In genomic region chr11:14112721-14113120, GRCh38 we compare ENCODE assay signal across 13 cellular contexts.
DNase-seq lines count a peak whose midpoint lies in the region; TF ChIP-seq lines count a peak whose summit lies in the region.
"Had no signal": no experiment of that assay in that cellular context is flagged by ENCODE, and none has a peak within 500 bp of the region (broad histone marks: within the 10 kb centered on the region; RNA-seq: fewer than 3 reads in every experiment).

No MANE protein-coding gene starts in this region.

- no peaks in the 10 kb centered on the region for H3K27me3 ChIP-seq in smooth muscle cell (ENCODE audit: low read depth)
- H3K27me3 ChIP-seq: BLaER1 treated with 17β-estradiol and CSF1 and Interleukin-3, amounts not matched to agents 10 nM and 100 nM had no signal

- H3K27ac ChIP-seq in smooth muscle cell (ENCODE audit: low read depth): peak overlapping the region; percentile 15
- H3K27ac ChIP-seq: BLaER1 treated with 17β-estradiol and CSF1 and Interleukin-3, amounts not matched to agents 10 nM and 100 nM; HL-60 had no signal

- H3K9ac ChIP-seq in smooth muscle cell (ENCODE audit: low read depth): no peak overlapping the region
- H3K9ac ChIP-seq: BLaER1 treated with 17β-estradiol and CSF1 and Interleukin-3, amounts not matched to agents 10 nM and 100 nM had no signal

- no peaks in the 10 kb centered on the region for H3K9me3 Mint-ChIP-seq in activated CD4-positive, alpha-beta T cell treated with anti-CD3 and anti-CD28 coated beads, Interleukin-2, amount 10 ng/mL, durations not matched to agents 24 days and 14 days
- H3K9me3 Mint-ChIP-seq: CD4-positive, CD25-positive, alpha-beta regulatory T cell had no signal

- no peaks in the 10 kb centered on the region for H3K79me2 ChIP-seq in smooth muscle cell (ENCODE audit: low read depth)

- peaks cover 5% of the 10 kb centered on the region for H3K27me3 Mint-ChIP-seq in activated CD4-positive, alpha-beta T cell treated with anti-CD3 and anti-CD28 coated beads, Interleukin-2, amount 10 ng/mL, durations not matched to agents 24 days and 14 days

- DNase-seq in G401 (ENCODE audit: low spot score) (peak; percentile 89), NCI-H82 treated with DMSO at 0.1 percent for 48 hours (lab: John Stamatoyannopoulos, UW; ENCODE audit: unreplicated experiment) (peak; percentile 90), cerebellum (ENCODE audit: low spot score) (peak; percentile 67), smooth muscle cell (lab: John Stamatoyannopoulos, UW; ENCODE audit: unreplicated experiment) (no peak), NCI-H146 (lab: John Stamatoyannopoulos, UW) (no peak), DMS 273 treated with DMSO at 0.1 percent for 48 hours (lab: John Stamatoyannopoulos, UW) (no peak)
- no peak for DNase-seq in activated CD4-positive, alpha-beta T cell treated with anti-CD3 and anti-CD28 coated beads, Interleukin-2, amount 10 ng/mL, durations not matched to agents 24 days and 14 days
- DNase-seq: ACHN; CD4-positive, CD25-positive, alpha-beta regulatory T cell; DMS153 had no signal

- H3K9me3 ChIP-seq in smooth muscle cell (replicated peaks; ENCODE audit: low read depth): no peaks in the 10 kb centered on the region
- H3K9me3 ChIP-seq: BLaER1 treated with 17β-estradiol and CSF1 and Interleukin-3, amounts not matched to agents 10 nM and 100 nM had no signal

- no peak overlapping the region for H3K27ac Mint-ChIP-seq in activated CD4-positive, alpha-beta T cell treated with anti-CD3 and anti-CD28 coated beads, Interleukin-2, amount 10 ng/mL, durations not matched to agents 24 days and 14 days
- H3K27ac Mint-ChIP-seq: CD4-positive, CD25-positive, alpha-beta regulatory T cell had no signal

- no peaks in the 10 kb centered on the region for H3K4me1 Mint-ChIP-seq in activated CD4-positive, alpha-beta T cell treated with anti-CD3 and anti-CD28 coated beads, Interleukin-2, amount 10 ng/mL, durations not matched to agents 24 days and 14 days

- in situ Hi-C loops in G401 (cut with HindIII; ENCODE audit: low sequenced_read_pairs): no loop called here

- H3K4me2 ChIP-seq in smooth muscle cell: peak overlapping the region; percentile 34
- H3K4me2 ChIP-seq: BLaER1 treated with 17β-estradiol and CSF1 and Interleukin-3, amounts not matched to agents 10 nM and 100 nM had no signal

- H2AFZ ChIP-seq in smooth muscle cell (ENCODE audit: low read depth): no peak overlapping the region

- H4K20me1 ChIP-seq in smooth muscle cell (ENCODE audit: low read depth): no peaks in the 10 kb centered on the region
- H4K20me1 ChIP-seq: BLaER1 treated with 17β-estradiol and CSF1 and Interleukin-3, amounts not matched to agents 10 nM and 100 nM had no signal

- intact Hi-C loops in activated CD4-positive, alpha-beta T cell treated with anti-CD3 and anti-CD28 coated beads, Interleukin-2, amount 10 ng/mL, durations not matched to agents 24 days and 14 days (cut with micrococcal nuclease): no loop called here

- WGBS in smooth muscle cell (ENCODE audit: low lambda C conversion rate): 17% methylated on average over 2 of the region's 2 CpGs

- H3F3A ChIP-seq in smooth muscle cell (ENCODE audit: low read depth): peaks cover 6% of the 10 kb centered on the region

- H3K36me3 Mint-ChIP-seq in activated CD4-positive, alpha-beta T cell treated with anti-CD3 and anti-CD28 coated beads, Interleukin-2, amount 10 ng/mL, durations not matched to agents 24 days and 14 days (ENCODE audit: low read depth): no peaks in the 10 kb centered on the region

- no peak overlapping the region for H3K4me3 ChIP-seq in smooth muscle cell
- H3K4me3 ChIP-seq: BLaER1 treated with 17β-estradiol and CSF1 and Interleukin-3, amounts not matched to agents 10 nM and 100 nM; K562 had no signal

- TF ChIP-seq CTCF in smooth muscle cell (IDR thresholded peaks at IDR 0.05; ENCODE audit: borderline replicate concordance, insufficient read depth, poor library complexity, severe bottlenecking): no peak

- no peak overlapping the region for H3K4me3 Mint-ChIP-seq in activated CD4-positive, alpha-beta T cell treated with anti-CD3 and anti-CD28 coated beads, Interleukin-2, amount 10 ng/mL, durations not matched to agents 24 days and 14 days
- H3K4me3 Mint-ChIP-seq: CD4-positive, CD25-positive, alpha-beta regulatory T cell had no signal

- no peaks in the 10 kb centered on the region for H3K36me3 ChIP-seq in smooth muscle cell (ENCODE audit: low read depth)
- H3K36me3 ChIP-seq: BLaER1 treated with 17β-estradiol and CSF1 and Interleukin-3, amounts not matched to agents 10 nM and 100 nM had no signal

- H3K4me1 ChIP-seq in smooth muscle cell (ENCODE audit: low read depth): peaks cover 6% of the 10 kb centered on the region
- H3K4me1 ChIP-seq: BLaER1 treated with 17β-estradiol and CSF1 and Interleukin-3, amounts not matched to agents 10 nM and 100 nM had no signal

Comparison
In these comparisons a context has a peak if more than half of its experiments do, and no peak if none do; other contexts are left out.
1. DNase-seq: peak in G401 (single experiment), NCI-H82 treated with DMSO at 0.1 percent for 48 hours (single experiment) and cerebellum (single experiment); none in smooth muscle cell (single experiment), NCI-H146 (single experiment), DMS 273 treated with DMSO at 0.1 percent for 48 hours (single experiment) and activated CD4-positive, alpha-beta T cell treated with anti-CD3 and anti-CD28 coated beads, Interleukin-2, amount 10 ng/mL, durations not matched to agents 24 days and 14 days (single experiment).